ENCODE assay signal across 12 cellular contexts in genomic region chr10:73812662-73813061, GRCh38. TPM values are rescaled to one million over a fixed set of nuclear protein-coding genes. Genes with fewer than 3 reads are reported as not detected.
DNase-seq lines count a peak whose midpoint lies in the region; ATAC-seq, FAIRE-seq and TF ChIP-seq lines count a peak whose summit lies in the region.
"Had no signal": no experiment of that assay in that cellular context is flagged by ENCODE, and none has a peak within 500 bp of the region (broad histone marks: within the 10 kb centered on the region; RNA-seq: fewer than 3 reads in every experiment).

No MANE protein-coding gene starts in this region.

- no peak overlapping the region for H3K9ac ChIP-seq in kidney (ENCODE audit: low read length in 2 of 2)

- H3K4me1 Mint-ChIP-seq in activated CD4-positive, alpha-beta T cell treated with anti-CD3 and anti-CD28 coated beads, Interleukin-2, amount 10 ng/mL, durations not matched to agents 24 days and 14 days: peaks cover 25% of the 10 kb centered on the region
- H3K4me1 Mint-ChIP-seq in endothelial cell (ENCODE audit: unreplicated experiment): peaks cover 19% of the 10 kb centered on the region

- no peaks in the 10 kb centered on the region for H3K27me3 Mint-ChIP-seq in activated CD4-positive, alpha-beta T cell treated with anti-CD3 and anti-CD28 coated beads, Interleukin-2, amount 10 ng/mL, durations not matched to agents 24 days and 14 days
- H3K27me3 Mint-ChIP-seq in endothelial cell (ENCODE audit: unreplicated experiment): peaks cover 15% of the 10 kb centered on the region

- H3K36me3 Mint-ChIP-seq in activated CD4-positive, alpha-beta T cell treated with anti-CD3 and anti-CD28 coated beads, Interleukin-2, amount 10 ng/mL, durations not matched to agents 24 days and 14 days (ENCODE audit: low read depth): peaks cover 38% of the 10 kb centered on the region
- H3K36me3 Mint-ChIP-seq in endothelial cell (ENCODE audit: low read depth, unreplicated experiment): peaks cover 31% of the 10 kb centered on the region

- POLR2A ChIA-PET in Panc1 (lab: Charles Lee): interaction anchor here (0.6 kb wide), 1 partner anchor 75 kb away, joined by 7 read pairs; no protein-coding TSS in a partner anchor

- FAIRE-seq in GM12892 (lab: Jason Lieb, UNC): no peak
- no peak for FAIRE-seq in kidney (lab: Jason Lieb, UNC)
- FAIRE-seq: H54, small intestine had no signal

- H3K36me3 ChIP-seq in Panc1 (ENCODE audit: control insufficient read depth, insufficient read depth, low read length): peaks cover 7% of the 10 kb centered on the region; the same call in 1 of the 2 replicates
- H3K36me3 ChIP-seq in sigmoid colon: peaks cover 20 to 66% (median 42%) of the 10 kb centered on the region in 4 donors
- H3K36me3 ChIP-seq in kidney (ENCODE audit: control insufficient read depth in 1 of 2, insufficient read depth in 2 of 2, low read length in 2 of 2): peaks cover 4 to 26% of the 10 kb centered on the region in 2 donors
- peaks cover 15% of the 10 kb centered on the region for H3K36me3 ChIP-seq in HAP-1 (replicated peaks)

- in situ Hi-C loops in Panc1 (cut with HindIII; ENCODE audit: low pct_unique_long_range_greater_than_20kb, low sequenced_read_pairs): no loop called here
- in situ Hi-C loops in HAP-1 (cut with MboI; ENCODE audit: low sequenced_read_pairs): no loop called here

- ATAC-seq in Panc1: no peak

- intact Hi-C loops in activated CD4-positive, alpha-beta T cell treated with anti-CD3 and anti-CD28 coated beads, Interleukin-2, amount 10 ng/mL, durations not matched to agents 24 days and 14 days (cut with micrococcal nuclease): loop anchor here (5.0 kb wide), 1 partner anchor 40 kb away; a partner anchor contains a TSS
- intact Hi-C loops in Panc1 (cut with micrococcal nuclease; ENCODE audit: unreplicated experiment) (no loop called here), sigmoid colon (cut with DNase I) (no loop called here), kidney (cut with DNase I) (no loop called here)

- H3K9me3 ChIP-seq in Panc1 (ENCODE audit: control insufficient read depth, insufficient read depth, low read depth, low read length): no peaks in the 10 kb centered on the region
- H3K9me3 ChIP-seq in sigmoid colon: no peaks in the 10 kb centered on the region
- H3K9me3 ChIP-seq in kidney (ENCODE audit: control insufficient read depth in 1 of 2, low read length in 2 of 2): no peaks in the 10 kb centered on the region
- H3K9me3 ChIP-seq in HAP-1: no peaks in the 10 kb centered on the region

- WGBS in sigmoid colon, 2 donors: 91 to 94% methylated on average over 4 of the region's 4 CpGs

- H3K27me3 ChIP-seq in Panc1 (ENCODE audit: control insufficient read depth, insufficient read depth, low read length): no peaks in the 10 kb centered on the region
- no peaks in the 10 kb centered on the region for H3K27me3 ChIP-seq in sigmoid colon
- H3K27me3 ChIP-seq in HAP-1 (ENCODE audit: low read depth): no peaks in the 10 kb centered on the region

- H3K4me3 ChIP-seq in Panc1 (ENCODE audit: low read depth in 2 of 2, low read length in 2 of 2) (no peak overlapping the region), sigmoid colon (no peak overlapping the region), kidney (ENCODE audit: low read length in 2 of 2) (no peak overlapping the region), HAP-1 (no peak overlapping the region)

- peak overlapping the region; percentile 58 for H3K4me3 Mint-ChIP-seq in activated CD4-positive, alpha-beta T cell treated with anti-CD3 and anti-CD28 coated beads, Interleukin-2, amount 10 ng/mL, durations not matched to agents 24 days and 14 days
- peak overlapping the region; percentile 48 for H3K4me3 Mint-ChIP-seq in endothelial cell (ENCODE audit: unreplicated experiment)

- BruUV-seq in Panc1 (replicated peaks; lab: Mats Ljungman, UMichigan): no TSS peak

- no peak for DNase-seq in activated CD4-positive, alpha-beta T cell treated with anti-CD3 and anti-CD28 coated beads, Interleukin-2, amount 10 ng/mL, durations not matched to agents 24 days and 14 days
- no peak for DNase-seq in activated CD4-positive, alpha-beta T cell treated with anti-CD3 and anti-CD28 coated beads for 4 hours
- DNase-seq in Panc1 (ENCODE audit: low read depth, low spot score): no peak
- no peak for DNase-seq in endothelial cell (ENCODE audit: low spot score)
- no peak for DNase-seq in sigmoid colon
- DNase-seq in GM12892 (ENCODE audit: insufficient read length): no peak
- DNase-seq in kidney: no peak
- no peak for DNase-seq in HAP-1 (ENCODE audit: low spot score in 2 of 2)
- DNase-seq: activated gamma-delta T cell, NCI-H524, small intestine had no signal

- H3K4me1 ChIP-seq in Panc1 (ENCODE audit: control insufficient read depth, insufficient read depth, low read length) (0 out of 2 replicates have a peak, but pooled peaks cover 9% of the 10 kb centered on the region), sigmoid colon (peaks cover 0 to 34% (median 27%) of the 10 kb centered on the region in 4 donors), kidney (ENCODE audit: control insufficient read depth in 1 of 2, insufficient read depth in 1 of 2, low read depth in 1 of 2, low read length in 2 of 2) (peaks cover 3% of the 10 kb centered on the region in 2 donors), HAP-1 (peaks cover 5% of the 10 kb centered on the region)

- CTCF ChIA-PET in Panc1 (lab: Charles Lee): interaction anchor here (0.9 kb wide), 1 partner anchor 59 kb away, joined by 3 read pairs; no protein-coding TSS in a partner anchor

- no peak for TF ChIP-seq EP300 in sigmoid colon (IDR thresholded peaks at IDR 0.05)

- H3K27ac Mint-ChIP-seq in activated CD4-positive, alpha-beta T cell treated with anti-CD3 and anti-CD28 coated beads, Interleukin-2, amount 10 ng/mL, durations not matched to agents 24 days and 14 days: peak overlapping the region; percentile 66
- H3K27ac Mint-ChIP-seq in endothelial cell (ENCODE audit: unreplicated experiment): no peak overlapping the region

- H3K27ac ChIP-seq in Panc1 (ENCODE audit: low read length) (peak overlapping the region; percentile 56; the same call in 1 of the 2 replicates), sigmoid colon (peak overlapping the region; percentile 70 to 99 (median 95)), kidney (ENCODE audit: low read depth in 2 of 2, low read length in 2 of 2) (no peak overlapping the region)

- no peak for TF ChIP-seq POLR2A in sigmoid colon (IDR thresholded peaks at IDR 0.05)
- no peak for TF ChIP-seq POLR2A in GM12892 (IDR thresholded peaks at IDR 0.05; ENCODE audit: low read depth, low read length)

- H3K9me3 Mint-ChIP-seq in activated CD4-positive, alpha-beta T cell treated with anti-CD3 and anti-CD28 coated beads, Interleukin-2, amount 10 ng/mL, durations not matched to agents 24 days and 14 days: no peaks in the 10 kb centered on the region
- no peaks in the 10 kb centered on the region for H3K9me3 Mint-ChIP-seq in endothelial cell (ENCODE audit: unreplicated experiment)

- no peak for TF ChIP-seq CTCF in Panc1 (IDR thresholded peaks at IDR 0.05)
- TF ChIP-seq CTCF in endothelial cell (IDR thresholded peaks at IDR 0.05; ENCODE audit: unreplicated experiment): no peak
- TF ChIP-seq CTCF in sigmoid colon (IDR thresholded peaks at IDR 0.05): no peak
- TF ChIP-seq CTCF in kidney (IDR thresholded peaks at IDR 0.05; ENCODE audit: borderline replicate concordance, extremely low read depth, insufficient read depth): no peak

RNA-seq across cellular contexts. Expression of gene NDST2, which starts 1.3 kb away (rescaled TPM):
- 50.5 and 50.6 TPM in 2 replicates for total RNA-seq in activated CD4-positive, alpha-beta T cell treated with anti-CD3 and anti-CD28 coated beads, Interleukin-2, amount 10 ng/mL, durations not matched to agents 24 days and 14 days
- total RNA-seq in Panc1 (2021; ENCODE audit: unreplicated experiment) (49.0 TPM), endothelial cell (ENCODE audit: unreplicated experiment) (32.8 TPM), sigmoid colon (10 to 100 TPM; 23.9 to 56.2 (median 28.3) TPM), kidney (42.6 TPM)
- 49.6 TPM for polyA plus RNA-seq in Panc1 (2012; ENCODE audit: insufficient read length)
- polyA plus RNA-seq in sigmoid colon (10 to 100 TPM in 2 of 3 donors, 1 to 10 TPM in 1; 3.9 to 21.0 (median 17.0) TPM), kidney (ENCODE audit: insufficient read depth, low read depth, low replicate concordance) (11.7 TPM)
- 11.6 TPM for polyA plus RNA-seq in GM12892 (2012; ENCODE audit: missing spikeins)

RNA-seq across cellular contexts. Expression of gene ZSWIM8, which starts 27.3 kb away (rescaled TPM):
- total RNA-seq in activated CD4-positive, alpha-beta T cell treated with anti-CD3 and anti-CD28 coated beads, Interleukin-2, amount 10 ng/mL, durations not matched to agents 24 days and 14 days: 50.8 and 53.5 TPM in 2 replicates
- total RNA-seq in Panc1 (2021; ENCODE audit: unreplicated experiment) (109 TPM), endothelial cell (ENCODE audit: unreplicated experiment) (176 TPM), sigmoid colon (100 to 1,000 TPM in 1 of 4 donors, 10 to 100 TPM in 3; 42.5 to 138 (median 71.9) TPM), kidney (91.8 TPM)
- 126 TPM for polyA plus RNA-seq in Panc1 (2012; ENCODE audit: insufficient read length)
- polyA plus RNA-seq in sigmoid colon (10 to 100 TPM; 34.8 to 64.8 (median 40.2) TPM), kidney (ENCODE audit: insufficient read depth, low read depth, low replicate concordance) (96.7 TPM)
- polyA plus RNA-seq in GM12892 (2012; ENCODE audit: missing spikeins): 38.4 TPM

RNA-seq across cellular contexts. Expression of gene CHCHD1, which starts 30.8 kb away (rescaled TPM):
- total RNA-seq in activated CD4-positive, alpha-beta T cell treated with anti-CD3 and anti-CD28 coated beads, Interleukin-2, amount 10 ng/mL, durations not matched to agents 24 days and 14 days: 34.9 and 37.8 TPM in 2 replicates
- total RNA-seq in Panc1 (2021; ENCODE audit: unreplicated experiment): 41.2 TPM
- polyA plus RNA-seq in Panc1 (2012; ENCODE audit: insufficient read length): 71.5 TPM
- total RNA-seq in endothelial cell (ENCODE audit: unreplicated experiment): 22.5 TPM
- total RNA-seq in sigmoid colon: 10 to 100 TPM; 28.1 to 36.6 (median 34.5) TPM
- 100 to 1,000 TPM in 1 of 3 donors, 10 to 100 TPM in 2; 76.9 to 134 (median 93.7) TPM for polyA plus RNA-seq in sigmoid colon
- polyA plus RNA-seq in GM12892 (2012; ENCODE audit: missing spikeins): 68.6 TPM
- total RNA-seq in kidney: 23.4 TPM
- polyA plus RNA-seq in kidney (ENCODE audit: insufficient read depth, low read depth, low replicate concordance): 105 TPM

Comparison
In these comparisons a context has a peak if more than half of its experiments do, and no peak if none do; other contexts are left out.
1. H3K27ac ChIP-seq: peak in Panc1 (single experiment) and sigmoid colon (4 of 4); none in kidney (0 of 2).